ENCODE assay signal across 8 cellular contexts in the genomic region with DNA sequence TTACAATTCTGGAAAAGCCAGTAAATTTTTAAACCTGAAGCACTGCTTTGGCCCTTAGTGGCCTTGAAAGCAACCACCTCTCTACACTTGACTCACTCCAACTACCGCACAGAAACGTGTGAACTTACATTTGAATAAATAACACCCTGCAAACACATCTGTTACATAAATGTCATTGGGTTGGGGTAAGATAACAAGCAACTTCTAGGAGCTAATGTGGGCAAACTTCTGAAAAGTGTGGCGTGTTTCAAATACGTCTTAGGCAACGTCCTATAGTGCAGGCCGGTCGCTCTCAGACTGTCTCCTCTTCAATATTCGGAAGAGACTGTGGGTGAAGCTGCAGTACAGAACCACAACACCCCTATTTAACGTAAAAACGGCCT. TPM values are rescaled to one million over a fixed set of nuclear protein-coding genes. Genes with fewer than 3 reads are reported as not detected.
DNase-seq lines count a peak whose midpoint lies in the region; ATAC-seq and TF ChIP-seq lines count a peak whose summit lies in the region.

No MANE protein-coding gene starts in this region.

- peak overlapping the region; percentile 97 for H3K9ac ChIP-seq in Loucy (ENCODE audit: low read depth, low read length, poor library complexity, severe bottlenecking)

- H3K27me3 ChIP-seq in GM23338 (ENCODE audit: insufficient read depth), result no peaks in the 10 kb centered on the region
- H3K27me3 ChIP-seq in Loucy (ENCODE audit: insufficient read depth, low read length, poor library complexity, severe bottlenecking), result no peaks in the 10 kb centered on the region
- no peaks in the 10 kb centered on the region for H3K27me3 ChIP-seq in right lobe of liver
- H3K27me3 ChIP-seq in thymus (ENCODE audit: control insufficient read depth, insufficient read depth), result no peaks in the 10 kb centered on the region

- peak; percentile 52 for ATAC-seq in GM23338
- peak; percentile 51 to 56 (median 54) for ATAC-seq in right lobe of liver

- peaks cover 39% of the 10 kb centered on the region for H3K9me3 Mint-ChIP-seq in GM23338

- H3K9me2 ChIP-seq in GM23338 (ENCODE audit: insufficient read depth), result 0 out of 2 replicates have a peak, but pooled peaks cover 4% of the 10 kb centered on the region
- no peaks in the 10 kb centered on the region for H3K9me2 ChIP-seq in Loucy (replicated peaks; ENCODE audit: low read depth, low read length)

- intact Hi-C loops in right lobe of liver (cut with DNase I), result no loop called here

- H3K4me2 ChIP-seq in GM23338 (peak overlapping the region; percentile 99), Loucy (ENCODE audit: low read depth, low read length, poor library complexity, severe bottlenecking) (peak overlapping the region; percentile 98)

- DNase-seq in NCI-H510A treated with DMSO at 0.1 percent for 48 hours (lab: John Stamatoyannopoulos, UW), result peak; percentile 10
- DNase-seq in NCI-H510A (lab: John Stamatoyannopoulos, UW), result no peak
- DNase-seq in GM23338 (ENCODE audit: low spot score), result peak; percentile 4
- DNase-seq in caudate nucleus (lab: John Stamatoyannopoulos, UW), result peak in 2 of 61 donors; percentile 36 to 58
- DNase-seq in right lobe of liver, result no peak
- no peak for DNase-seq in NCI-H2196 (lab: John Stamatoyannopoulos, UW; ENCODE audit: unreplicated experiment)

- H3K79me2 ChIP-seq in GM23338 (replicated peaks; ENCODE audit: insufficient read depth) (peaks cover 37% of the 10 kb centered on the region), Loucy (ENCODE audit: insufficient read depth, low read length) (peaks cover 39% of the 10 kb centered on the region)

- 0% methylated on average over 10 of the region's 10 CpGs for WGBS in right lobe of liver (ENCODE audit: insufficient coverage, low coverage, low lambda C conversion rate, missing lambda C conversion rate)
- WGBS in thymus, result 1% methylated on average over 10 of the region's 10 CpGs

- H3K9me3 ChIP-seq in Loucy (ENCODE audit: insufficient read depth, low read depth, low read length), result no peaks in the 10 kb centered on the region
- no peaks in the 10 kb centered on the region for H3K9me3 ChIP-seq in right lobe of liver
- H3K9me3 ChIP-seq in thymus (ENCODE audit: control insufficient read depth), result no peaks in the 10 kb centered on the region

- no peak for TF ChIP-seq CTCF in GM23338 (conservative IDR thresholded peaks at IDR 0.05; ENCODE audit: low read depth in 2 of 2)
- no peak for TF ChIP-seq CTCF in Loucy (conservative IDR thresholded peaks at IDR 0.05; ENCODE audit: low read length)
- TF ChIP-seq CTCF in right lobe of liver (IDR thresholded peaks at IDR 0.05), result no peak

- H3K36me3 ChIP-seq in GM23338 (ENCODE audit: insufficient read depth), result peaks cover 5% of the 10 kb centered on the region
- peaks cover 11% of the 10 kb centered on the region; the same call in 1 of the 2 replicates for H3K36me3 ChIP-seq in Loucy (ENCODE audit: insufficient read depth, low read length)
- H3K36me3 ChIP-seq in right lobe of liver, result peaks cover 0 to 16% (median 4%) of the 10 kb centered on the region in 4 donors
- peaks cover 7% of the 10 kb centered on the region for H3K36me3 ChIP-seq in thymus (ENCODE audit: control insufficient read depth, insufficient read depth)

- H3K4me1 ChIP-seq in GM23338 (ENCODE audit: insufficient read depth), result peaks cover 8% of the 10 kb centered on the region; the same call in 1 of the 2 replicates
- H3K4me1 ChIP-seq in Loucy (ENCODE audit: insufficient read depth, low read length, poor library complexity, severe bottlenecking), result peaks cover 36% of the 10 kb centered on the region
- peaks cover 0 to 21% (median 6%) of the 10 kb centered on the region in 4 donors for H3K4me1 ChIP-seq in right lobe of liver
- H3K4me1 ChIP-seq in thymus (ENCODE audit: control insufficient read depth, insufficient read depth, low read length), result peaks cover 7% of the 10 kb centered on the region

- H3K4me3 ChIP-seq in GM23338 (peak overlapping the region; percentile 80), Loucy (ENCODE audit: low read length, poor library complexity, severe bottlenecking) (peak overlapping the region; percentile 99), right lobe of liver (peak overlapping the region; percentile 75 to 84 (median 77)), thymus (ENCODE audit: low read length) (peak overlapping the region; percentile 71)

- peak overlapping the region; percentile 96 for H3K4me3 Mint-ChIP-seq in GM23338

- H3K36me3 Mint-ChIP-seq in GM23338 (ENCODE audit: low read depth), result peaks cover 32% of the 10 kb centered on the region

- H2AFZ ChIP-seq in GM23338, result peak overlapping the region; percentile 99
- H2AFZ ChIP-seq in Loucy (ENCODE audit: low read length), result peak overlapping the region; percentile 97

- no peaks in the 10 kb centered on the region for H3F3A ChIP-seq in GM23338 (replicated peaks; ENCODE audit: low read depth)
- no peaks in the 10 kb centered on the region for H3F3A ChIP-seq in Loucy (ENCODE audit: low read depth)

- no peaks in the 10 kb centered on the region for H3K27me3 Mint-ChIP-seq in GM23338 (ENCODE audit: insufficient read depth, low read depth, poor library complexity)

- H3K4me1 Mint-ChIP-seq in GM23338, result peaks cover 14% of the 10 kb centered on the region; the same call in 2 of the 3 replicates

- 0 out of 2 replicates have a peak overlapping the region, but pooled peaks have one; percentile 37 for H3K27ac ChIP-seq in GM23338 (ENCODE audit: low read depth)
- peak overlapping the region; percentile 46 for H3K27ac ChIP-seq in caudate nucleus (ENCODE audit: low read depth, low read length)
- H3K27ac ChIP-seq in right lobe of liver, result peak overlapping the region; percentile 48 to 71 (median 60)
- peak overlapping the region; percentile 62 for H3K27ac ChIP-seq in thymus (ENCODE audit: low read depth)

- no peaks in the 10 kb centered on the region for H4K20me1 ChIP-seq in GM23338 (replicated peaks; ENCODE audit: insufficient read depth)
- peaks cover 7% of the 10 kb centered on the region for H4K20me1 ChIP-seq in Loucy (ENCODE audit: insufficient read depth, low read length, poor library complexity, severe bottlenecking)

- peak overlapping the region; percentile 96 for H3K27ac Mint-ChIP-seq in GM23338

- no peak for TF ChIP-seq POLR2A in right lobe of liver (IDR thresholded peaks at IDR 0.05)

TF ChIP-seq in GM23338, 12 proteins besides CTCF, POLR2A, EP300 and RAD21 (continues in another document):
- TF ChIP-seq EZH2phosphoT487 (IDR thresholded peaks at IDR 0.05; ENCODE audit: unreplicated experiment), result no peak
- TF ChIP-seq, protein P1, sequence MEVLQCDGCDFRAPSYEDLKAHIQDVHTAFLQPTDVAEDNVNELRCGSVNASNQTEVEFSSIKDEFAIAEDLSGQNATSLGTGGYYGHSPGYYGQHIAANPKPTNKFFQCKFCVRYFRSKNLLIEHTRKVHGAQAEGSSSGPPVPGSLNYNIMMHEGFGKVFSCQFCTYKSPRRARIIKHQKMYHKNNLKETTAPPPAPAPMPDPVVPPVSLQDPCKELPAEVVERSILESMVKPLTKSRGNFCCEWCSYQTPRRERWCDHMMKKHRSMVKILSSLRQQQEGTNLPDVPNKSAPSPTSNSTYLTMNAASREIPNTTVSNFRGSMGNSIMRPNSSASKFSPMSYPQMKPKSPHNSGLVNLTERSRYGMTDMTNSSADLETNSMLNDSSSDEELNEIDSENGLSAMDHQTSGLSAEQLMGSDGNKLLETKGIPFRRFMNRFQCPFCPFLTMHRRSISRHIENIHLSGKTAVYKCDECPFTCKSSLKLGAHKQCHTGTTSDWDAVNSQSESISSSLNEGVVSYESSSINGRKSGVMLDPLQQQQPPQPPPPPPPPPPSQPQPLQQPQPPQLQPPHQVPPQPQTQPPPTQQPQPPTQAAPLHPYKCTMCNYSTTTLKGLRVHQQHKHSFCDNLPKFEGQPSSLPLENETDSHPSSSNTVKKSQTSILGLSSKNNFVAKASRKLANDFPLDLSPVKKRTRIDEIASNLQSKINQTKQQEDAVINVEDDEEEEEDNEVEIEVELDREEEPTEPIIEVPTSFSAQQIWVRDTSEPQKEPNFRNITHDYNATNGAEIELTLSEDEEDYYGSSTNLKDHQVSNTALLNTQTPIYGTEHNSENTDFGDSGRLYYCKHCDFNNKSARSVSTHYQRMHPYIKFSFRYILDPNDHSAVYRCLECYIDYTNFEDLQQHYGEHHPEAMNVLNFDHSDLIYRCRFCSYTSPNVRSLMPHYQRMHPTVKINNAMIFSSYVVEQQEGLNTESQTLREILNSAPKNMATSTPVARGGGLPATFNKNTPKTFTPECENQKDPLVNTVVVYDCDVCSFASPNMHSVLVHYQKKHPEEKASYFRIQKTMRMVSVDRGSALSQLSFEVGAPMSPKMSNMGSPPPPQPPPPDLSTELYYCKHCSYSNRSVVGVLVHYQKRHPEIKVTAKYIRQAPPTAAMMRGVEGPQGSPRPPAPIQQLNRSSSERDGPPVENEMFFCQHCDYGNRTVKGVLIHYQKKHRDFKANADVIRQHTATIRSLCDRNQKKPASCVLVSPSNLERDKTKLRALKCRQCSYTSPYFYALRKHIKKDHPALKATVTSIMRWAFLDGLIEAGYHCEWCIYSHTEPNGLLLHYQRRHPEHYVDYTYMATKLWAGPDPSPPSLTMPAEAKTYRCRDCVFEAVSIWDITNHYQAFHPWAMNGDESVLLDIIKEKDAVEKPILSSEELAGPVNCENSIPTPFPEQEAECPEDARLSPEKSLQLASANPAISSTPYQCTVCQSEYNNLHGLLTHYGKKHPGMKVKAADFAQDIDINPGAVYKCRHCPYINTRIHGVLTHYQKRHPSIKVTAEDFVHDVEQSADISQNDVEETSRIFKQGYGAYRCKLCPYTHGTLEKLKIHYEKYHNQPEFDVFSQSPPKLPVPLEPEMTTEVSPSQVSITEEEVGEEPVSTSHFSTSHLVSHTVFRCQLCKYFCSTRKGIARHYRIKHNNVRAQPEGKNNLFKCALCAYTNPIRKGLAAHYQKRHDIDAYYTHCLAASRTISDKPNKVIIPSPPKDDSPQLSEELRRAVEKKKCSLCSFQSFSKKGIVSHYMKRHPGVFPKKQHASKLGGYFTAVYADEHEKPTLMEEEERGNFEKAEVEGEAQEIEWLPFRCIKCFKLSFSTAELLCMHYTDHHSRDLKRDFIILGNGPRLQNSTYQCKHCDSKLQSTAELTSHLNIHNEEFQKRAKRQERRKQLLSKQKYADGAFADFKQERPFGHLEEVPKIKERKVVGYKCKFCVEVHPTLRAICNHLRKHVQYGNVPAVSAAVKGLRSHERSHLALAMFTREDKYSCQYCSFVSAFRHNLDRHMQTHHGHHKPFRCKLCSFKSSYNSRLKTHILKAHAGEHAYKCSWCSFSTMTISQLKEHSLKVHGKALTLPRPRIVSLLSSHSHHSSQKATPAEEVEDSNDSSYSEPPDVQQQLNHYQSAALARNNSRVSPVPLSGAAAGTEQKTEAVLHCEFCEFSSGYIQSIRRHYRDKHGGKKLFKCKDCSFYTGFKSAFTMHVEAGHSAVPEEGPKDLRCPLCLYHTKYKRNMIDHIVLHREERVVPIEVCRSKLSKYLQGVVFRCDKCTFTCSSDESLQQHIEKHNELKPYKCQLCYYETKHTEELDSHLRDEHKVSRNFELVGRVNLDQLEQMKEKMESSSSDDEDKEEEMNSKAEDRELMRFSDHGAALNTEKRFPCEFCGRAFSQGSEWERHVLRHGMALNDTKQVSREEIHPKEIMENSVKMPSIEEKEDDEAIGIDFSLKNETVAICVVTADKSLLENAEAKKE (CRISPR knock-in tag; IDR thresholded peaks at IDR 0.05), result no peak

RNA-seq across cellular contexts. Expression of a gene that starts 0.5 kb away (rescaled TPM):
- total RNA-seq in GM23338 (2014; rRNA removed; shearing (Covaris generic)), result 22.1 and 89.0 TPM in 2 replicates
- 9.8 and 10.9 TPM in 2 replicates for polyA plus RNA-seq in GM23338 (2016; fragmentation: Nextera tagmentation; extraction: Ambion mirVana)
- 10 to 100 TPM in 5 of 6 experiments, 1 to 10 TPM in 1; 6.7 to 16.6 (median 12.4) TPM for total RNA-seq in right lobe of liver
- 13.4 TPM for polyA plus RNA-seq in thymus

Comparison
In these comparisons a context has a peak if more than half of its experiments do, and no peak if none do; other contexts are left out.
1. DNase-seq: peak in NCI-H510A treated with DMSO at 0.1 percent for 48 hours (single experiment) and GM23338 (single experiment); none in NCI-H510A (single experiment), right lobe of liver (0 of 3) and NCI-H2196 (single experiment).
2. Peak in every context shown above with its lines, with median percentiles within 50 percentile points of each other: H3K27ac ChIP-seq and H3K4me3 ChIP-seq.